ENCODE assay signal across 24 cellular contexts in genomic region chr5:108001222-108001621, GRCh38.
DNase-seq lines count a peak whose midpoint lies in the region; ATAC-seq and FAIRE-seq lines count a peak whose summit lies in the region.
"Had no signal": no experiment of that assay in that cellular context is flagged by ENCODE, and none has a peak within 500 bp of the region (broad histone marks: within the 10 kb centered on the region; RNA-seq: fewer than 3 reads in every experiment).

No MANE protein-coding gene starts in this region.

- no peak for ATAC-seq in HG03565 (IDR thresholded peaks at IDR 0.05; ENCODE audit: unreplicated experiment)
- ATAC-seq in HG03196 (IDR thresholded peaks at IDR 0.05; ENCODE audit: unreplicated experiment): no peak
- ATAC-seq: GM12878 had no signal

- DNase-seq in frontal cortex (ENCODE audit: low spot score in 2 of 2) (no peak), mucosa of gallbladder (ENCODE audit: low spot score) (no peak)
- DNase-seq: 8988T; ACHN; BE2C; C1 segment of cervical spinal cord; CD4-positive, alpha-beta memory T cell; CD4-positive, CD25-positive, alpha-beta regulatory T cell; CD8-positive, alpha-beta memory T cell; COR-L47; DMS 273 treated with DMSO at 0.1 percent for 48 hours; DMS153; DMS53; DMS79; DND-41; EL; GDM1 had no signal

- FAIRE-seq in colon (lab: Jason Lieb, UNC): peak; percentile 5
- peak; percentile 6 for FAIRE-seq in frontal cortex (lab: Jason Lieb, UNC)
- FAIRE-seq: A204.1, GM12878, GM12892, GM18507 had no signal
